26 cellular contexts compared by ENCODE assay signal in the genomic region with DNA sequence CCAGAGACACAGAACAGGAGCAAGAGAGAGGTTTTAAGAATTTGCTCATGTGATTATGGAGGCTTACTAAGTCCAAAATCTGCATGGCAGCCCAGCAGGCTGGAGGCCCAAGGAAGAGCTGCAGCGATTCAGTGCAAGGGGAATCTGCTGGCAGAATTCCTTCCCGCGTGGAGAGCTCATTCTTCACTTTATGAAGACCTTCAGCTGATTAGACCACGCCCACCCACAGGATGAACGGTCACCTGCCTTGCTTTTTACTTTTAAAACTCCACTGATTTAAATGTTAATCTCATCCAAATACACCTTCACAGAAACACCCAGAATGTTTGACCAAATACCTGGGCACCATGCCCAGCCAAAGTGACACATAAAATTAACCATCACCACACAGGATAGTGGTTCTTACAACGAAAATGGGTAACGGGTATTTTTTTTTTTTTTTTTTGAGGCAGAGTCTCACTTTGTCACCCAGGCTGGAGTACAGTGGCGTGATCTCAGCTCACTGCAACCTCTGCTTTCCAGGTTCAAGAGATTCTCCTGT. TPM values are rescaled to one million over a fixed set of nuclear protein-coding genes. Genes with fewer than 3 reads are reported as not detected.
DNase-seq lines count a peak whose midpoint lies in the region; ATAC-seq, FAIRE-seq and TF ChIP-seq lines count a peak whose summit lies in the region.
"Had no signal": no experiment of that assay in that cellular context is flagged by ENCODE, and none has a peak within 500 bp of the region (broad histone marks: within the 10 kb centered on the region; RNA-seq: fewer than 3 reads in every experiment).

No MANE protein-coding gene starts in this region.

- no peak overlapping the region for H3K4me3 ChIP-seq in BLaER1 treated with 17β-estradiol and CSF1 and Interleukin-3, amounts not matched to agents 10 nM and 100 nM
- H3K4me3 ChIP-seq in K562 (no peak overlapping the region), osteoblast (ENCODE audit: insufficient read depth, low read length) (no peak overlapping the region)

- WGBS in K562 (ENCODE audit: insufficient coverage, low coverage, missing lambda C conversion rate): 5% methylated on average over 8 of the region's 8 CpGs

- H3K9ac ChIP-seq in BLaER1 treated with 17β-estradiol and CSF1 and Interleukin-3, amounts not matched to agents 10 nM and 100 nM: no peak overlapping the region
- H3K9ac ChIP-seq in K562 (ENCODE audit: insufficient read depth in 1 of 2, low read depth in 2 of 2, low read length in 2 of 2): no peak overlapping the region

- no peaks in the 10 kb centered on the region for H3K9me3 ChIP-seq in BLaER1 treated with 17β-estradiol and CSF1 and Interleukin-3, amounts not matched to agents 10 nM and 100 nM (replicated peaks in 1 of 11)
- H3K9me3 ChIP-seq in K562 (replicated peaks; ENCODE audit: control insufficient read depth, insufficient read depth, low read depth, low read length): no peaks in the 10 kb centered on the region
- H3K9me3 ChIP-seq in osteoblast (ENCODE audit: low read depth, low read length): no peaks in the 10 kb centered on the region

- no peaks in the 10 kb centered on the region for H3K9me1 ChIP-seq in K562 (ENCODE audit: control insufficient read depth, insufficient read depth, low read length)

- POLR2A ChIA-PET in K562 (lab: Yijun Ruan, JAX): no interaction called here

- TF ChIP-seq RAD21 in K562 (CRISPR knock-in tag; conservative IDR thresholded peaks at IDR 0.05 in 1 of 2, IDR thresholded peaks at IDR 0.05 in 1 of 2): no peak

- peaks cover 0 to 36% (median 20%) of the 10 kb centered on the region in 11 experiments; a peak in 10 of 22 replicates for H3K36me3 ChIP-seq in BLaER1 treated with 17β-estradiol and CSF1 and Interleukin-3, amounts not matched to agents 10 nM and 100 nM
- H3K36me3 ChIP-seq in K562 (ENCODE audit: control insufficient read depth, insufficient read depth, low read length) (no peaks in the 10 kb centered on the region), osteoblast (ENCODE audit: insufficient read depth, low read length) (no peaks in the 10 kb centered on the region)

- ATAC-seq in K562: no peak
- ATAC-seq: SK-N-SH treated with all-trans-retinoic acid at 6 μM for 48 hours had no signal

- CTCF ChIA-PET in K562 (lab: Yijun Ruan, JAX; ENCODE audit: low intra/inter-chr PET ratio): interaction anchor here (0.7 kb wide), 1 partner anchor 43 kb away, joined by 3 read pairs; no protein-coding TSS in a partner anchor

- peak; percentile 5 for DNase-seq in LoVo (ENCODE audit: low spot score)
- DNase-seq in K562 (ENCODE audit: extremely low read depth in 1 of 4, low spot score in 3 of 4): no peak
- DNase-seq in osteoblast (ENCODE audit: insufficient read length, low spot score, missing footprints): peak; percentile 26
- no peak for DNase-seq in NCI-H526 treated with DMSO at 0.1 percent for 48 hours (lab: John Stamatoyannopoulos, UW)
- DNase-seq in DMS53 treated with DMSO at 0.1 percent for 48 hours (lab: John Stamatoyannopoulos, UW; ENCODE audit: unreplicated experiment): no peak
- DNase-seq in NOMO-1 treated with DMSO at 0.1 percent for 48 hours (lab: John Stamatoyannopoulos, UW; ENCODE audit: unreplicated experiment): no peak
- DNase-seq in activated T-cell treated with anti-CD3 and anti-CD28 coated beads, Interleukin-2, amount 50 U/mL, for 48 hours: no peak
- DNase-seq: CD4-positive, alpha-beta memory T cell; DMS153; GDM1; KBM-7; NCI-H1092 treated with DMSO at 0.1 percent for 48 hours; NCI-H1436 treated with DMSO at 0.1 percent for 48 hours; NCI-H2029; NCI-H2227 treated with DMSO at 0.1 percent for 48 hours; NCI-H510A; NCI-H82; SIG-M5 had no signal

- peaks cover 11 to 43% (median 35%) of the 10 kb centered on the region in 10 experiments for H3K4me1 ChIP-seq in BLaER1 treated with 17β-estradiol and CSF1 and Interleukin-3, amounts not matched to agents 10 nM and 100 nM
- H3K4me1 ChIP-seq in K562 (replicated peaks in 1 of 2; ENCODE audit: control insufficient read depth in 2 of 2, insufficient read depth in 2 of 2, low read length in 2 of 2): peaks cover 0 to 11% of the 10 kb centered on the region in 2 experiments; a peak in 2 of 5 replicates
- no peaks in the 10 kb centered on the region for H3K4me1 ChIP-seq in osteoblast (ENCODE audit: insufficient read depth, low read length)

- H2AFZ ChIP-seq in K562 (ENCODE audit: low read depth, low read length) (no peak overlapping the region), osteoblast (ENCODE audit: low read length) (no peak overlapping the region)

- no peak for TF ChIP-seq CTCF in K562 (IDR thresholded peaks at IDR 0.05 in 2 of 3, conservative IDR thresholded peaks at IDR 0.05 in 1 of 3; ENCODE audit: insufficient read depth in 2 of 3, low read depth in 1 of 3, low read length in 3 of 3)
- no peak for TF ChIP-seq CTCF in osteoblast (IDR thresholded peaks at IDR 0.05; ENCODE audit: extremely low read depth, low read depth, low read length)

- no peaks in the 10 kb centered on the region for H3K27me3 ChIP-seq in BLaER1 treated with 17β-estradiol and CSF1 and Interleukin-3, amounts not matched to agents 10 nM and 100 nM
- H3K27me3 ChIP-seq in K562 (ENCODE audit: control insufficient read depth in 2 of 2, insufficient read depth in 2 of 2, low read length in 2 of 2) (peaks cover 32 to 46% of the 10 kb centered on the region in 2 experiments; a peak in 4 of 5 replicates), osteoblast (ENCODE audit: insufficient read depth, low read length) (peaks cover 12% of the 10 kb centered on the region)

- TF ChIP-seq POLR2A in K562 (conservative IDR thresholded peaks at IDR 0.05): no peak

- peak overlapping the region in 6 of 11 experiments; percentile 46 to 83 (median 74); a peak in 5 of 22 replicates for H3K4me2 ChIP-seq in BLaER1 treated with 17β-estradiol and CSF1 and Interleukin-3, amounts not matched to agents 10 nM and 100 nM
- no peak overlapping the region for H3K4me2 ChIP-seq in K562 (ENCODE audit: insufficient read depth, low read length)
- H3K4me2 ChIP-seq in osteoblast (ENCODE audit: insufficient read depth, low read length): no peak overlapping the region

- peak; percentile 11 for FAIRE-seq in K562 (lab: Jason Lieb, UNC)
- FAIRE-seq: GM18507, H1 had no signal

- H3K27ac ChIP-seq in BLaER1 treated with 17β-estradiol and CSF1 and Interleukin-3, amounts not matched to agents 10 nM and 100 nM: 0 out of 22 replicates have a peak overlapping the region, but pooled peaks of 1 of the 11 experiments have one; percentile 16
- H3K27ac ChIP-seq in K562 (ENCODE audit: extremely low read depth, low read depth, low read length) (no peak overlapping the region), osteoblast (ENCODE audit: low read depth, low read length) (no peak overlapping the region)

- no TSS peak for BruUV-seq in K562 (replicated peaks; lab: Mats Ljungman, UMichigan)

- H3K79me2 ChIP-seq in K562 (ENCODE audit: control insufficient read depth, insufficient read depth, low read length): no peaks in the 10 kb centered on the region
- no peaks in the 10 kb centered on the region for H3K79me2 ChIP-seq in osteoblast (ENCODE audit: insufficient read depth, low read length)

- TF ChIP-seq EP300 in K562 (IDR thresholded peaks at IDR 0.05; ENCODE audit: low read length): no peak

- H4K20me1 ChIP-seq in BLaER1 treated with 17β-estradiol and CSF1 and Interleukin-3, amounts not matched to agents 10 nM and 100 nM: peaks cover 0 to 9% (median 0%) of the 10 kb centered on the region in 11 experiments; a peak in 4 of 22 replicates
- peaks cover 20% of the 10 kb centered on the region for H4K20me1 ChIP-seq in K562 (replicated peaks; ENCODE audit: control insufficient read depth, insufficient read depth, low read length)
- no peaks in the 10 kb centered on the region for H4K20me1 ChIP-seq in osteoblast (ENCODE audit: insufficient read depth, low read length)

- intact Hi-C loops in K562 (cut with micrococcal nuclease): no loop called here

- in situ Hi-C loops in K562 (cut with MboI): no loop called here

RNA-seq across cellular contexts. Expression of gene TAS1R2, which starts 10.9 kb away (rescaled TPM):
- total RNA-seq in K562 (2011; cell fraction: chromatin; rRNA removed; ENCODE audit: low replicate concordance): not detected in 2 replicates
- not detected in 2 replicates for total RNA-seq in K562 (2011; cell fraction: nucleolus; rRNA removed)
- total RNA-seq in K562 (2011; cell fraction: nucleoplasm; rRNA removed): not detected in 2 replicates
- total RNA-seq in K562 (2014; rRNA removed): not detected in 2 replicates
- not detected in 2 replicates for total RNA-seq in K562 (2014; rRNA removed; fragmentation: Illumina TruSeq; extraction: Trizol)
- not detected in 2 replicates for total RNA-seq in K562 (2015; rRNA removed; fragmentation: Illumina TruSeq; extraction: Trizol)
- total RNA-seq in K562 (2021): not detected in 2 replicates
- polyA plus RNA-seq in K562 (2011; rRNA removed): not detected in 2 replicates
- 0.03 TPM in 1 of 2 replicates, not detected in the other for polyA plus RNA-seq in K562 (2011; cell fraction: cytosol; rRNA removed)
- polyA plus RNA-seq in K562 (2011; cell fraction: nucleus; rRNA removed): 0.04 TPM in 1 of 2 replicates, not detected in the other
- not detected in 2 replicates for polyA plus RNA-seq in K562 (2012)
- polyA plus RNA-seq in K562 (2014; fragmentation: Illumina TruSeq; extraction: Trizol): not detected in 2 replicates
- not detected for polyA plus RNA-seq in K562 (2014; fragmentation: Nextera tagmentation; extraction: Ambion mirVana)
- not detected in 2 replicates for polyA plus RNA-seq in K562 (2014; rRNA removed)
- not detected in 2 replicates for polyA minus RNA-seq in K562 (2011; rRNA and poly(A)+ RNA removed)
- polyA minus RNA-seq in K562 (2011; cell fraction: cytosol; rRNA and poly(A)+ RNA removed): not detected in 2 replicates
- not detected in 2 replicates for polyA minus RNA-seq in K562 (2011; cell fraction: nucleus; rRNA and poly(A)+ RNA removed)
- total RNA-seq in osteoblast: not detected in 2 replicates
- total RNA-seq: A673; CD4-positive, alpha-beta memory T cell; Daoy; H1; RPMI7951 had no signal
- polyA plus RNA-seq: BJ; CD4-positive, alpha-beta memory T cell; H1 had no signal

RNA-seq across cellular contexts. Expression of gene ALDH4A1, which starts 32.0 kb away (rescaled TPM):
- total RNA-seq in K562 (2011; cell fraction: chromatin; rRNA removed; ENCODE audit: low replicate concordance): 11.2 and 40.7 TPM in 2 replicates
- total RNA-seq in K562 (2011; cell fraction: nucleolus; rRNA removed): 26.5 and 44.0 TPM in 2 replicates
- 15.6 and 16.3 TPM in 2 replicates for total RNA-seq in K562 (2011; cell fraction: nucleoplasm; rRNA removed)
- total RNA-seq in K562 (2014; rRNA removed) (27.2 and 28.7 TPM in 2 replicates), K562 (2014; rRNA removed; fragmentation: Illumina TruSeq; extraction: Trizol) (4.8 and 6.7 TPM in 2 replicates), K562 (2015; rRNA removed; fragmentation: Illumina TruSeq; extraction: Trizol) (16.6 and 17.0 TPM in 2 replicates), K562 (2021) (29.2 and 31.4 TPM in 2 replicates), osteoblast (28.6 and 31.8 TPM in 2 replicates)
- polyA plus RNA-seq in K562 (2011; rRNA removed) (18.8 and 22.1 TPM in 2 replicates), K562 (2014; fragmentation: Illumina TruSeq; extraction: Trizol) (15.2 and 21.6 TPM in 2 replicates), K562 (2014; fragmentation: Nextera tagmentation; extraction: Ambion mirVana) (under 1 TPM; 0.27 to 0.73 TPM), K562 (2014; rRNA removed) (31.2 and 34.3 TPM in 2 replicates)
- polyA plus RNA-seq in K562 (2011; cell fraction: cytosol; rRNA removed): 19.8 and 47.1 TPM in 2 replicates
- polyA plus RNA-seq in K562 (2011; cell fraction: nucleus; rRNA removed): 30.2 and 60.5 TPM in 2 replicates
- polyA plus RNA-seq in K562 (2012): 27.3 and 32.5 TPM in 2 replicates
- polyA minus RNA-seq in K562 (2011; rRNA and poly(A)+ RNA removed): 4.7 and 11.0 TPM in 2 replicates
- 15.9 and 21.1 TPM in 2 replicates for polyA minus RNA-seq in K562 (2011; cell fraction: cytosol; rRNA and poly(A)+ RNA removed)
- 13.7 and 17.0 TPM in 2 replicates for polyA minus RNA-seq in K562 (2011; cell fraction: nucleus; rRNA and poly(A)+ RNA removed)

Comparison
In these comparisons a context has a peak if more than half of its experiments do, and no peak if none do; other contexts are left out.
1. H3K4me2 ChIP-seq: peak in BLaER1 treated with 17β-estradiol and CSF1 and Interleukin-3, amounts not matched to agents 10 nM and 100 nM (6 of 11); none in K562 (single experiment) and osteoblast (single experiment).
2. DNase-seq: peak in LoVo (single experiment) and osteoblast (single experiment); none in K562 (0 of 4), NCI-H526 treated with DMSO at 0.1 percent for 48 hours (single experiment), DMS53 treated with DMSO at 0.1 percent for 48 hours (single experiment), NOMO-1 treated with DMSO at 0.1 percent for 48 hours (single experiment) and activated T-cell treated with anti-CD3 and anti-CD28 coated beads, Interleukin-2, amount 50 U/mL, for 48 hours (0 of 2).